In the genomic region with DNA sequence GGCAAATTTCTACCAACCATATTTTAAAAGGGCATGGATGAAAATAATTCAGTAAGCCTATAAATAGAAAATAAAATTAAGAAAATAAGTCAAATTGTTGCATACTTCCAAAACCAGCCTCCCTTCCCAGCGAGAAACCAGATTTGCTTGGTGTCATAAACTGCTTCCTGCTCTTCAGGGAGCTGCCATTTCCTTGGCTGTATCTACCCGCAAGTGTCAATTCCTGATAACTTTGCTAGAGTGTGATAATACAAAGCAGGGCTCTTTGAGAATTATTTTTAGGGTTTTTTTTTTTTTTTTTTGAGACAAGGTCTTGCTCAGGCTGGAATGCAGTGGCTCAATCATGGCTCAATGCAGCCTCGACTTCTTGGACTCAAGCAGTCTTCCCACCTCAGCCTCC, we compare ENCODE assay signal across 32 cellular contexts.
"Had no signal": no experiment of that assay in that cellular context is flagged by ENCODE, and none has a peak within 500 bp of the region (broad histone marks: within the 10 kb centered on the region; RNA-seq: fewer than 3 reads in every experiment).

No MANE protein-coding gene starts in this region.

- H3K9me3 ChIP-seq: MG63, SJSA1, SK-N-SH had no signal

- DNase-seq: activated B cell treated with CpG ODN at 0.5 μM for 24 hours; activated CD4-positive, alpha-beta memory T cell treated with anti-CD3 and anti-CD28 coated beads, Interleukin-2, amount 10 ng/mL, durations not matched to agents 7 days and 5 days; activated CD4-positive, alpha-beta T cell treated with anti-CD3 and anti-CD28 coated beads for 4 hours; activated CD4-positive, CD25-positive, alpha-beta regulatory T cell treated with anti-CD3 and anti-CD28 coated beads, Interleukin-2, amount 50 U/mL, for 72 hours; activated CD8-positive, alpha-beta memory T cell treated with anti-CD3 and anti-CD28 coated beads for 24 hours; activated CD8-positive, alpha-beta memory T cell treated with anti-CD3 and anti-CD28 coated beads, Interleukin-2, amount 10 ng/mL, durations not matched to agents 7 days and 5 days; activated CD8-positive, alpha-beta memory T cell treated with anti-CD3 and anti-CD28 coated beads, Interleukin-2, amount 50 U/mL, for 48 hours; activated effector memory CD4-positive, alpha-beta T cell treated with Interleukin-2 at 50 U/mL for 16 hours; activated naive CD4-positive, alpha-beta T cell treated with anti-CD3 and anti-CD28 coated beads, Interleukin-2, amount 10 ng/mL, durations not matched to agents 7 days and 5 days; activated naive CD8-positive, alpha-beta T cell treated with anti-CD3 and anti-CD28 coated beads, Interleukin-2, amount 50 U/mL, for 24 hours; activated T-cell treated with anti-CD3 and anti-CD28 coated beads, Interleukin-2, amount 50 U/mL, for 48 hours; anterior cingulate cortex; caudate nucleus; cerebellar nuclear complex; Karpas-422; KBM-7; MG63; NCI-H1048; NCI-H1105 treated with DMSO at 0.1 percent for 48 hours; NCI-H1436; NCI-H1694; NCI-H1930; NCI-H2081 treated with DMSO at 0.1 percent for 48 hours; NCI-H226; NCI-H524 treated with DMSO at 0.1 percent for 48 hours; SHP77 treated with DMSO at 0.1 percent for 48 hours; SK-N-SH; T-helper 17 cell had no signal

- FAIRE-seq: bronchial epithelial cell had no signal

- H3K4me2 ChIP-seq: SK-N-SH had no signal

- H3K27ac ChIP-seq: SJSA1, VCaP had no signal

- ATAC-seq: activated CD8-positive, alpha-beta memory T cell treated with anti-CD3 and anti-CD28 coated beads, Interleukin-2, amount 10 ng/mL, durations not matched to agents 7 days and 5 days; activated naive CD8-positive, alpha-beta T cell treated with anti-CD3 and anti-CD28 coated beads, Interleukin-2, amount 50 U/mL, for 24 hours; Panc1 had no signal

- H3K36me3 ChIP-seq: MG63, SJSA1 had no signal

- H3K9ac ChIP-seq: SK-N-SH had no signal

- H3K4me3 ChIP-seq: MG63, SJSA1 had no signal

- H3K27me3 ChIP-seq: SJSA1 had no signal
